Comparison of ENCODE assay signal across 16 cellular contexts in the genomic region with DNA sequence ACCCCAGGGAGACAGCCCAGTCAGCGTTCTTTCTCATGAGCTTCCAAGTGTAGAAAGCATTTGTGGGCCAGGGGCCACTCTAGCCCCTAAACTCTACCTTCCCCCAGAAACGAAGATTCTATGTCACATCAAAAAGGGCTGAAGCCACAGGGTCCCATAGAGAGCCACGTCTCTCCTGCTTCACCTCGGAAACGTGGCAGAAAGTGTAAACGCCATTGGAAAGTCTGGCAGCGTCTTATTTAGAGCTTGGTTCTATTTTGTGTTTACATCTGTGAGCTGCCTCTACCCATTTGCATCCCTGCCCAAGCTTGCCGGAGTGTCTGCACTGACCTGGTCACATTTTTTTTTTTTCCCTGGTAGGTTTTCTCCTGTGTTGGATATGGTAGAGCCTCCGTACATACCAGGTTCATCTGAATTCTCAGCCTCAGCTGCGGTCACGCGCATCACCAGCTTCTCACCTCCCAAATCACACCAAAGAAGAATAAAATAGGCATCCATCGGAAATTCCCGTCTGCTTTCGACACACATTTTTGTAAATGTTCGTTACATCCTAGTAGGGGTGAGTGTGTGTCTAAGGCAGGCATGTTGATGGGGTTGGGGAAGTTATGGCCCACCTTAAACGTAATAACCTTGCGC.
DNase-seq lines count a peak whose midpoint lies in the region; TF ChIP-seq lines count a peak whose summit lies in the region.
"Had no signal": no experiment of that assay in that cellular context is flagged by ENCODE, and none has a peak within 500 bp of the region (broad histone marks: within the 10 kb centered on the region; RNA-seq: fewer than 3 reads in every experiment).

No MANE protein-coding gene starts in this region.

- H4K8ac ChIP-seq in H9 (replicated peaks; ENCODE audit: insufficient read length, low read depth, low read length) = no peak overlapping the region
- no peak overlapping the region for H4K8ac ChIP-seq in neuronal stem cell (ENCODE audit: low read depth, low read length)

- H2BK15ac ChIP-seq in H9 (ENCODE audit: low read depth, low read length) (no peak overlapping the region), neuronal stem cell (ENCODE audit: low read length) (no peak overlapping the region)

- H3K18ac ChIP-seq in H9 (ENCODE audit: insufficient read length, low read depth, low read length) = no peak overlapping the region
- H3K18ac ChIP-seq in neuronal stem cell (ENCODE audit: low read length) = no peak overlapping the region

- no peak overlapping the region for H2BK12ac ChIP-seq in H9 (ENCODE audit: insufficient read length, low read depth, low read length)
- no peak overlapping the region for H2BK12ac ChIP-seq in neuronal stem cell (ENCODE audit: low read length)

- H3K4me2 ChIP-seq in H9 (ENCODE audit: insufficient read depth, insufficient read length, low read length) (no peak overlapping the region), neuronal stem cell (ENCODE audit: insufficient read depth, low read length, poor library complexity, severe bottlenecking) (no peak overlapping the region)
- H3K4me2 ChIP-seq: A549 had no signal

- no peaks in the 10 kb centered on the region for H4K20me1 ChIP-seq in H9 (ENCODE audit: control insufficient read depth, insufficient read depth, insufficient read length)

- H3T11ph ChIP-seq in H9 (ENCODE audit: low read length) = no peak overlapping the region

- H3K4me3 ChIP-seq in esophagus muscularis mucosa = no peak overlapping the region
- no peak overlapping the region for H3K4me3 ChIP-seq in neuronal stem cell (ENCODE audit: low read length in 2 of 2)
- no peak overlapping the region for H3K4me3 ChIP-seq in sigmoid colon
- H3K4me3 ChIP-seq: A549 had no signal

- H3K4me1 ChIP-seq in H9 (ENCODE audit: insufficient read depth, low read length) (peaks cover 15% of the 10 kb centered on the region), esophagus muscularis mucosa (no peaks in the 10 kb centered on the region), neuronal stem cell (ENCODE audit: control insufficient read depth in 2 of 2, insufficient read depth in 1 of 2, low read depth in 1 of 2, low read length in 2 of 2) (peaks cover 0 to 2% of the 10 kb centered on the region in 2 donors), sigmoid colon (no peaks in the 10 kb centered on the region)
- H3K4me1 ChIP-seq: A549, BE2C had no signal

- H3K56ac ChIP-seq in H9 (ENCODE audit: insufficient read length, low read depth, low read length) = no peak overlapping the region

- TF ChIP-seq POLR2A in esophagus muscularis mucosa (IDR thresholded peaks at IDR 0.05; ENCODE audit: low read depth) = no peak
- TF ChIP-seq POLR2A in sigmoid colon (IDR thresholded peaks at IDR 0.05) = no peak

- H2BK5ac ChIP-seq in H9 (ENCODE audit: insufficient read length, low read length) = no peak overlapping the region
- no peak overlapping the region for H2BK5ac ChIP-seq in neuronal stem cell (ENCODE audit: low read length)

- no CpG with 5 or more reads among the region's 18 CpGs for WGBS in H9 (ENCODE audit: extremely low coverage, insufficient read length, low lambda C conversion rate)
- WGBS in esophagus muscularis mucosa = 90% methylated on average over 18 of the region's 18 CpGs
- WGBS in neuronal stem cell (ENCODE audit: extremely low coverage in 2 of 2, insufficient read length in 2 of 2, insufficient replicate concordance in 1 of 2), 2 donors = no CpG with 5 or more reads among the region's 18 CpGs
- WGBS in sigmoid colon, 2 donors = 88% methylated on average over 18 of the region's 18 CpGs

- DNase-seq in D341Med (ENCODE audit: low spot score) (peak; percentile 10), H9 (peak; percentile 10), esophagus muscularis mucosa (ENCODE audit: extremely low spot score) (peak; percentile 86), neuronal stem cell (ENCODE audit: low spot score) (no peak), SW 1271 (lab: John Stamatoyannopoulos, UW) (no peak), NCI-H1417 treated with DMSO at 0.1 percent for 48 hours (lab: John Stamatoyannopoulos, UW) (no peak), sigmoid colon (no peak)
- DNase-seq: BE2C; CD8-positive, alpha-beta T cell; COR-L47; DND-41; GDM1; GOT3; HCEC 1CT had no signal

- no peaks in the 10 kb centered on the region for H3K23me2 ChIP-seq in H9 (ENCODE audit: insufficient read length, low read depth, low read length, poor library complexity, severe bottlenecking)

- H3K4me3 Mint-ChIP-seq in H9 = no peak overlapping the region; a peak in 1 of 5 replicates
- H3K4me3 Mint-ChIP-seq: CD8-positive, alpha-beta T cell had no signal

- H3K79me1 ChIP-seq in H9 (ENCODE audit: insufficient read depth, low read depth, low read length, poor library complexity, severe bottlenecking) (no peaks in the 10 kb centered on the region), neuronal stem cell (ENCODE audit: low read depth, low read length) (no peaks in the 10 kb centered on the region)

- no peak overlapping the region for H4K5ac ChIP-seq in H9 (ENCODE audit: insufficient read length, low read depth, low read length)

- H2AFZ ChIP-seq in H9 (ENCODE audit: low read length) (no peak overlapping the region), neuronal stem cell (ENCODE audit: low read length) (no peak overlapping the region)

- H4K91ac ChIP-seq in H9 (ENCODE audit: insufficient read length, low read depth, low read length) = no peak overlapping the region
- H4K91ac ChIP-seq in neuronal stem cell (ENCODE audit: low read depth, low read length, poor library complexity) = no peak overlapping the region

- no peak for TF ChIP-seq CTCF in H9 (conservative IDR thresholded peaks at IDR 0.05)
- no peak for TF ChIP-seq CTCF in esophagus muscularis mucosa (IDR thresholded peaks at IDR 0.05)
- TF ChIP-seq CTCF in sigmoid colon (IDR thresholded peaks at IDR 0.05) = no peak

- TF ChIP-seq EP300 in esophagus muscularis mucosa (IDR thresholded peaks at IDR 0.05) (no peak), sigmoid colon (IDR thresholded peaks at IDR 0.05) (no peak)

- H3K9ac ChIP-seq in H9 (ENCODE audit: extremely low read depth, insufficient read length, low read length) (no peak overlapping the region), neuronal stem cell (ENCODE audit: low read depth, low read length, poor library complexity) (no peak overlapping the region)

- no peak overlapping the region for H3K27ac ChIP-seq in H9 (ENCODE audit: insufficient read length, low read depth, low read length)
- no peak overlapping the region for H3K27ac ChIP-seq in esophagus muscularis mucosa (replicated peaks in 1 of 4)
- H3K27ac ChIP-seq in neuronal stem cell (replicated peaks; ENCODE audit: low read length) = no peak overlapping the region
- no peak overlapping the region for H3K27ac ChIP-seq in sigmoid colon
- H3K27ac ChIP-seq: A549 had no signal

- H2AK5ac ChIP-seq in H9 (ENCODE audit: insufficient read length, low read length) = no peak overlapping the region
- H2AK5ac ChIP-seq in neuronal stem cell (ENCODE audit: low read depth, low read length) = no peak overlapping the region

- H2BK20ac ChIP-seq in H9 (ENCODE audit: low read depth, low read length, poor library complexity, severe bottlenecking) = no peak overlapping the region

- H3K4me1 Mint-ChIP-seq in H9 = peaks cover 39 to 54% of the 10 kb centered on the region in 2 experiments
- H3K4me1 Mint-ChIP-seq: CD14-positive monocyte had no signal

- intact Hi-C loops in esophagus muscularis mucosa (cut with DNase I) (no loop called here), sigmoid colon (cut with DNase I) (no loop called here)

- H3K36me3 ChIP-seq in esophagus muscularis mucosa (no peaks in the 10 kb centered on the region), neuronal stem cell (replicated peaks in 1 of 2; ENCODE audit: control insufficient read depth in 2 of 2, insufficient read depth in 2 of 2, low read length in 2 of 2) (no peaks in the 10 kb centered on the region), sigmoid colon (no peaks in the 10 kb centered on the region)
- H3K36me3 ChIP-seq: BE2C had no signal

- H2BK120ac ChIP-seq in H9 (ENCODE audit: low read depth, low read length, poor library complexity, severe bottlenecking) = no peak overlapping the region
- no peak overlapping the region for H2BK120ac ChIP-seq in neuronal stem cell (ENCODE audit: low read depth, low read length)

- no peak overlapping the region for H3K27ac Mint-ChIP-seq in H9
- H3K27ac Mint-ChIP-seq: CD14-positive monocyte; CD8-positive, alpha-beta T cell had no signal

- peaks cover 93% of the 10 kb centered on the region for H3K27me3 Mint-ChIP-seq in H9 (ENCODE audit: low read depth)

- H3K14ac ChIP-seq in H9 (ENCODE audit: insufficient read depth, low read length) (no peak overlapping the region; the same call in 1 of the 2 replicates), neuronal stem cell (ENCODE audit: low read length) (no peak overlapping the region)

- H3K79me2 ChIP-seq in H9 (ENCODE audit: insufficient read depth, low read length) = no peaks in the 10 kb centered on the region

- H3K36me3 Mint-ChIP-seq in H9 (ENCODE audit: insufficient read depth in 1 of 3, low read depth in 3 of 3) = peaks cover 0 to 12% (median 3%) of the 10 kb centered on the region in 3 experiments; a peak in 4 of 7 replicates
- H3K36me3 Mint-ChIP-seq: CD14-positive monocyte; CD8-positive, alpha-beta T cell had no signal

- no peak overlapping the region for H3K23ac ChIP-seq in H9 (ENCODE audit: insufficient read length, low read depth, low read length)
- H3K23ac ChIP-seq in neuronal stem cell (ENCODE audit: low read depth, low read length, poor library complexity) = peak overlapping the region; percentile 21

- H3K9me3 Mint-ChIP-seq in H9 = peaks cover 0 to 3% of the 10 kb centered on the region in 2 experiments; a peak in 3 of 5 replicates
- H3K9me3 Mint-ChIP-seq: CD14-positive monocyte; CD8-positive, alpha-beta T cell had no signal

- H3K9me3 ChIP-seq in H9 (ENCODE audit: control insufficient read depth, low read depth, low read length) = no peaks in the 10 kb centered on the region
- no peaks in the 10 kb centered on the region for H3K9me3 ChIP-seq in esophagus muscularis mucosa
- no peaks in the 10 kb centered on the region for H3K9me3 ChIP-seq in neuronal stem cell (replicated peaks in 1 of 2; ENCODE audit: control insufficient read depth in 2 of 2, insufficient read depth in 1 of 2, low read depth in 1 of 2, low read length in 2 of 2)
- H3K9me3 ChIP-seq in sigmoid colon = no peaks in the 10 kb centered on the region
- H3K9me3 ChIP-seq: A549, BE2C had no signal

- no peaks in the 10 kb centered on the region; the same call in 1 of the 2 replicates for H3K27me3 ChIP-seq in H9 (ENCODE audit: insufficient read depth, low read length)
- H3K27me3 ChIP-seq in esophagus muscularis mucosa = peaks cover 0 to 50% (median 0%) of the 10 kb centered on the region in 4 donors
- peaks cover 0 to 46% (median 10%) of the 10 kb centered on the region in 3 experiments for H3K27me3 ChIP-seq in neuronal stem cell (ENCODE audit: control insufficient read depth in 3 of 3, insufficient read depth in 3 of 3, low read depth in 1 of 3, low read length in 3 of 3)
- H3K27me3 ChIP-seq in sigmoid colon = no peaks in the 10 kb centered on the region
- H3K27me3 ChIP-seq: BE2C had no signal

- no peak overlapping the region for H3K4ac ChIP-seq in H9 (ENCODE audit: low read depth, low read length)
- no peak overlapping the region for H3K4ac ChIP-seq in neuronal stem cell (ENCODE audit: low read length)

Comparison
In these comparisons a context has a peak if more than half of its experiments do, and no peak if none do; other contexts are left out.
1. DNase-seq: peak in D341Med (single experiment), H9 (single experiment) and esophagus muscularis mucosa (single experiment); none in neuronal stem cell (single experiment), SW 1271 (0 of 2), NCI-H1417 treated with DMSO at 0.1 percent for 48 hours (single experiment) and sigmoid colon (single experiment).